ENCODE assay signal across 1 cellular context in genomic region chr2:219229375-219230200, GRCh38.
A peak's percentile ranks its signal among the peaks of the same experiment; 100 is the strongest.
TF ChIP-seq lines count a peak whose summit lies in the region.

TSS of gene ANKZF1 (plus strand) at chr2:219229806. CDS start at chr2:219230258, 452 bp downstream.
TSS of gene ATG9A (minus strand) at chr2:219229636. CDS start at chr2:219228024, 1,612 bp downstream.

TF ChIP-seq in K562, 482 proteins besides CTCF, POLR2A, EP300 and RAD21 (continued from another document and continues in another):
- TF ChIP-seq ZNF318 (IDR thresholded peaks at IDR 0.05; ENCODE audit: borderline replicate concordance in 1 of 2, low read depth in 1 of 2): 0 out of 4 replicates have a peak, but pooled peaks of 1 of the 2 experiments have one; percentile 33
- no peak for TF ChIP-seq ZNF408 (CRISPR knock-in tag; IDR thresholded peaks at IDR 0.05; ENCODE audit: low read depth)
- TF ChIP-seq, protein P1, sequence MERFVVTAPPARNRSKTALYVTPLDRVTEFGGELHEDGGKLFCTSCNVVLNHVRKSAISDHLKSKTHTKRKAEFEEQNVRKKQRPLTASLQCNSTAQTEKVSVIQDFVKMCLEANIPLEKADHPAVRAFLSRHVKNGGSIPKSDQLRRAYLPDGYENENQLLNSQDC (CRISPR knock-in tag; IDR thresholded peaks at IDR 0.05): no peak
- TF ChIP-seq SAP30 (IDR thresholded peaks at IDR 0.05; ENCODE audit: borderline replicate concordance, insufficient read depth, low read depth, low read length, poor library complexity, severe bottlenecking): peak; percentile 72
- TF ChIP-seq FOXA3 (CRISPR knock-in tag; conservative IDR thresholded peaks at IDR 0.05 in 1 of 2, IDR thresholded peaks at IDR 0.05 in 1 of 2): no peak
- TF ChIP-seq MAFG (tag; conservative IDR thresholded peaks at IDR 0.05): no peak
- peak; percentile 84 for TF ChIP-seq RBFOX2 (IDR thresholded peaks at IDR 0.05; ENCODE audit: low read depth, low read length)
- TF ChIP-seq PRMT5 (CRISPR knock-in tag; IDR thresholded peaks at IDR 0.05): no peak
- no peak for TF ChIP-seq ZNF232 (CRISPR knock-in tag; IDR thresholded peaks at IDR 0.05)
- TF ChIP-seq, protein P2, sequence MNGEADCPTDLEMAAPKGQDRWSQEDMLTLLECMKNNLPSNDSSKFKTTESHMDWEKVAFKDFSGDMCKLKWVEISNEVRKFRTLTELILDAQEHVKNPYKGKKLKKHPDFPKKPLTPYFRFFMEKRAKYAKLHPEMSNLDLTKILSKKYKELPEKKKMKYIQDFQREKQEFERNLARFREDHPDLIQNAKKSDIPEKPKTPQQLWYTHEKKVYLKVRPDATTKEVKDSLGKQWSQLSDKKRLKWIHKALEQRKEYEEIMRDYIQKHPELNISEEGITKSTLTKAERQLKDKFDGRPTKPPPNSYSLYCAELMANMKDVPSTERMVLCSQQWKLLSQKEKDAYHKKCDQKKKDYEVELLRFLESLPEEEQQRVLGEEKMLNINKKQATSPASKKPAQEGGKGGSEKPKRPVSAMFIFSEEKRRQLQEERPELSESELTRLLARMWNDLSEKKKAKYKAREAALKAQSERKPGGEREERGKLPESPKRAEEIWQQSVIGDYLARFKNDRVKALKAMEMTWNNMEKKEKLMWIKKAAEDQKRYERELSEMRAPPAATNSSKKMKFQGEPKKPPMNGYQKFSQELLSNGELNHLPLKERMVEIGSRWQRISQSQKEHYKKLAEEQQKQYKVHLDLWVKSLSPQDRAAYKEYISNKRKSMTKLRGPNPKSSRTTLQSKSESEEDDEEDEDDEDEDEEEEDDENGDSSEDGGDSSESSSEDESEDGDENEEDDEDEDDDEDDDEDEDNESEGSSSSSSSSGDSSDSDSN (IDR thresholded peaks at IDR 0.05; ENCODE audit: borderline replicate concordance in 1 of 2, low read depth in 2 of 2, low read length in 2 of 2): peak; percentile 29 to 80; a peak in 1 of 4 replicates
- no peak for TF ChIP-seq ZNF586 (CRISPR knock-in tag; conservative IDR thresholded peaks at IDR 0.05)
- no peak for TF ChIP-seq TBL1XR1 (IDR thresholded peaks at IDR 0.05; ENCODE audit: low read length in 2 of 2)
- peak; percentile 85 for TF ChIP-seq CXXC5 (CRISPR knock-in tag; IDR thresholded peaks at IDR 0.05)
- TF ChIP-seq, protein P3, sequence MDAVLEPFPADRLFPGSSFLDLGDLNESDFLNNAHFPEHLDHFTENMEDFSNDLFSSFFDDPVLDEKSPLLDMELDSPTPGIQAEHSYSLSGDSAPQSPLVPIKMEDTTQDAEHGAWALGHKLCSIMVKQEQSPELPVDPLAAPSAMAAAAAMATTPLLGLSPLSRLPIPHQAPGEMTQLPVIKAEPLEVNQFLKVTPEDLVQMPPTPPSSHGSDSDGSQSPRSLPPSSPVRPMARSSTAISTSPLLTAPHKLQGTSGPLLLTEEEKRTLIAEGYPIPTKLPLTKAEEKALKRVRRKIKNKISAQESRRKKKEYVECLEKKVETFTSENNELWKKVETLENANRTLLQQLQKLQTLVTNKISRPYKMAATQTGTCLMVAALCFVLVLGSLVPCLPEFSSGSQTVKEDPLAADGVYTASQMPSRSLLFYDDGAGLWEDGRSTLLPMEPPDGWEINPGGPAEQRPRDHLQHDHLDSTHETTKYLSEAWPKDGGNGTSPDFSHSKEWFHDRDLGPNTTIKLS (IDR thresholded peaks at IDR 0.05; ENCODE audit: borderline replicate concordance, low read depth): 0 out of 2 replicates have a peak, but pooled peaks have one; percentile 21
- no peak for TF ChIP-seq SRSF7 (optimal IDR thresholded peaks at IDR 0.05; ENCODE audit: low read depth, low read length)
- TF ChIP-seq HNRNPK (IDR thresholded peaks at IDR 0.05; ENCODE audit: low read depth, low read length, poor library complexity, severe bottlenecking): no peak
- no peak for TF ChIP-seq ZNF699 (CRISPR knock-in tag; IDR thresholded peaks at IDR 0.05; ENCODE audit: insufficient replicate concordance)
- TF ChIP-seq GTF2F1 (IDR thresholded peaks at IDR 0.05; ENCODE audit: low read depth, low read length): no peak
- peak; percentile 69 to 87 for TF ChIP-seq FOXK2 (conservative IDR thresholded peaks at IDR 0.05 in 1 of 2, IDR thresholded peaks at IDR 0.05 in 1 of 2; ENCODE audit: low read depth in 2 of 2)
- TF ChIP-seq CEBPG (CRISPR knock-in tag; IDR thresholded peaks at IDR 0.05): peak; percentile 59; the same call in 1 of the 2 replicates
- no peak for TF ChIP-seq CEBPG (tag; conservative IDR thresholded peaks at IDR 0.05 in 1 of 2, IDR thresholded peaks at IDR 0.05 in 1 of 2)
- TF ChIP-seq ZNF584 (CRISPR knock-in tag; IDR thresholded peaks at IDR 0.05; ENCODE audit: low read depth): 0 out of 2 replicates have a peak, but pooled peaks have one; percentile 69
- TF ChIP-seq RBM25 (IDR thresholded peaks at IDR 0.05; ENCODE audit: low read depth, low read length, severe bottlenecking): peak; percentile 93
- TF ChIP-seq SOX6 (IDR thresholded peaks at IDR 0.05): no peak
- TF ChIP-seq ZNF696 (CRISPR knock-in tag; conservative IDR thresholded peaks at IDR 0.05): no peak
- TF ChIP-seq ZNF282 (CRISPR knock-in tag; IDR thresholded peaks at IDR 0.05): no peak
- TF ChIP-seq TFAM (CRISPR knock-in tag; conservative IDR thresholded peaks at IDR 0.05): no peak
- TF ChIP-seq MAZ (CRISPR knock-in tag; conservative IDR thresholded peaks at IDR 0.05 in 1 of 2, IDR thresholded peaks at IDR 0.05 in 1 of 2): no peak; a peak in 3 of 4 replicates
- peak; percentile 90; the same call in 1 of the 2 replicates for TF ChIP-seq DMBX1 (CRISPR knock-in tag; IDR thresholded peaks at IDR 0.05; ENCODE audit: borderline replicate concordance)
- TF ChIP-seq MITF (IDR thresholded peaks at IDR 0.05): no peak
- 0 out of 2 replicates have a peak, but pooled peaks have one; percentile 38 for TF ChIP-seq PHF21A (IDR thresholded peaks at IDR 0.05; ENCODE audit: borderline replicate concordance, low read depth)
- peak; percentile 87 for TF ChIP-seq PBX2 (CRISPR knock-in tag; IDR thresholded peaks at IDR 0.05; ENCODE audit: low read depth)
- TF ChIP-seq PBX2 (tag; conservative IDR thresholded peaks at IDR 0.05; ENCODE audit: low read depth): peak; percentile 99
- TF ChIP-seq VEZF1 (CRISPR knock-in tag; IDR thresholded peaks at IDR 0.05): peak; percentile 38
- TF ChIP-seq TEAD2 (tag; IDR thresholded peaks at IDR 0.05): no peak
- TF ChIP-seq ZNF184 (CRISPR knock-in tag; IDR thresholded peaks at IDR 0.05): no peak
- no peak for TF ChIP-seq LEF1 (IDR thresholded peaks at IDR 0.05)
- TF ChIP-seq KAT7 (CRISPR knock-in tag; IDR thresholded peaks at IDR 0.05; ENCODE audit: borderline replicate concordance): peak; percentile 60; the same call in 1 of the 2 replicates
- TF ChIP-seq MBD2 (IDR thresholded peaks at IDR 0.05; ENCODE audit: borderline replicate concordance, low read depth): peak; percentile 96
- TF ChIP-seq SLC30A9 (CRISPR knock-in tag; IDR thresholded peaks at IDR 0.05): no peak
- no peak for TF ChIP-seq ZNF134 (CRISPR knock-in tag; conservative IDR thresholded peaks at IDR 0.05)
- peak; percentile 91 for TF ChIP-seq ZNF644 (tag; IDR thresholded peaks at IDR 0.05; ENCODE audit: low read depth)
- TF ChIP-seq XRCC3 (IDR thresholded peaks at IDR 0.05): no peak
- no peak for TF ChIP-seq ZNF780A (CRISPR knock-in tag; IDR thresholded peaks at IDR 0.05)
- TF ChIP-seq ZBTB17 (CRISPR knock-in tag; IDR thresholded peaks at IDR 0.05): no peak
- peak; percentile 94 for TF ChIP-seq ZNF766 (CRISPR knock-in tag; conservative IDR thresholded peaks at IDR 0.05)
- 0 out of 3 replicates have a peak, but pooled peaks of 1 of the 2 experiments have one; percentile 27 for TF ChIP-seq CBX3 (IDR thresholded peaks at IDR 0.05; ENCODE audit: borderline replicate concordance in 1 of 2, low read length in 2 of 2)
- TF ChIP-seq NCOR1 (IDR thresholded peaks at IDR 0.05): no peak
- TF ChIP-seq, protein P4, sequence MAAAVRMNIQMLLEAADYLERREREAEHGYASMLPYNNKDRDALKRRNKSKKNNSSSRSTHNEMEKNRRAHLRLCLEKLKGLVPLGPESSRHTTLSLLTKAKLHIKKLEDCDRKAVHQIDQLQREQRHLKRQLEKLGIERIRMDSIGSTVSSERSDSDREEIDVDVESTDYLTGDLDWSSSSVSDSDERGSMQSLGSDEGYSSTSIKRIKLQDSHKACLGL (CRISPR knock-in tag; IDR thresholded peaks at IDR 0.05; ENCODE audit: borderline replicate concordance, poor library complexity, severe bottlenecking): no peak
- peak; percentile 72 for TF ChIP-seq POLR2H (tag; IDR thresholded peaks at IDR 0.05; ENCODE audit: low read depth)
